1 cellular context compared by ENCODE assay signal in the genomic region with DNA sequence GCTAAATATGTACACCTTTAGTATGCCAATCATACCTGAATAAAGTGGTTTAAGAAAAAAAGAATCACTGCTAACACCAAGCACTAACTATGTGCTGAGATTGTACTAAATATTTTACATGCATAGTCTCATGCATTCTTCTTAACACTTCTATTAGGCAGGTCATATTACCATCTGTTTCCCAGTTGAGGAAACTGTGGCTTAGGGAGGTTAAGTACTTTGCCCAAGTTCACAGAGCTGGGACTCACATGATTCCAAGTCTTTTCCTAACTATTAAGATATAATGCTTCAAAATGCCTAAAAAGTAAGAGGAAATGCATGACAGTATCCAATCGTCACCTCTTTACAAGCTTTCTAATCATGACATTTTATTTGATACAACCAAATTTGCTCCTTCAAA.
TF ChIP-seq lines count a peak whose summit lies in the region.

No MANE protein-coding gene starts in this region.

TF ChIP-seq in HepG2, 621 proteins besides CTCF, POLR2A, EP300 and RAD21 (continued from another document):
- TF ChIP-seq, protein P1, sequence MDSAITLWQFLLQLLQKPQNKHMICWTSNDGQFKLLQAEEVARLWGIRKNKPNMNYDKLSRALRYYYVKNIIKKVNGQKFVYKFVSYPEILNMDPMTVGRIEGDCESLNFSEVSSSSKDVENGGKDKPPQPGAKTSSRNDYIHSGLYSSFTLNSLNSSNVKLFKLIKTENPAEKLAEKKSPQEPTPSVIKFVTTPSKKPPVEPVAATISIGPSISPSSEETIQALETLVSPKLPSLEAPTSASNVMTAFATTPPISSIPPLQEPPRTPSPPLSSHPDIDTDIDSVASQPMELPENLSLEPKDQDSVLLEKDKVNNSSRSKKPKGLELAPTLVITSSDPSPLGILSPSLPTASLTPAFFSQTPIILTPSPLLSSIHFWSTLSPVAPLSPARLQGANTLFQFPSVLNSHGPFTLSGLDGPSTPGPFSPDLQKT (CRISPR knock-in tag; IDR thresholded peaks at IDR 0.05; ENCODE audit: borderline replicate concordance), result no peak
- TF ChIP-seq, protein P2, sequence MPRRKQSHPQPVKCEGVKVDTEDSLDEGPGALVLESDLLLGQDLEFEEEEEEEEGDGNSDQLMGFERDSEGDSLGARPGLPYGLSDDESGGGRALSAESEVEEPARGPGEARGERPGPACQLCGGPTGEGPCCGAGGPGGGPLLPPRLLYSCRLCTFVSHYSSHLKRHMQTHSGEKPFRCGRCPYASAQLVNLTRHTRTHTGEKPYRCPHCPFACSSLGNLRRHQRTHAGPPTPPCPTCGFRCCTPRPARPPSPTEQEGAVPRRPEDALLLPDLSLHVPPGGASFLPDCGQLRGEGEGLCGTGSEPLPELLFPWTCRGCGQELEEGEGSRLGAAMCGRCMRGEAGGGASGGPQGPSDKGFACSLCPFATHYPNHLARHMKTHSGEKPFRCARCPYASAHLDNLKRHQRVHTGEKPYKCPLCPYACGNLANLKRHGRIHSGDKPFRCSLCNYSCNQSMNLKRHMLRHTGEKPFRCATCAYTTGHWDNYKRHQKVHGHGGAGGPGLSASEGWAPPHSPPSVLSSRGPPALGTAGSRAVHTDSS (CRISPR knock-in tag; conservative IDR thresholded peaks at IDR 0.05), result no peak
- TF ChIP-seq ARID2 (CRISPR knock-in tag; IDR thresholded peaks at IDR 0.05; ENCODE audit: borderline replicate concordance), result no peak
- TF ChIP-seq ZNF546 (CRISPR knock-in tag; conservative IDR thresholded peaks at IDR 0.05), result no peak
- no peak for TF ChIP-seq ZNF24 (IDR thresholded peaks at IDR 0.05)
